Comparison of ENCODE assay signal across 13 cellular contexts in genomic region chr16:67883146-67883871, GRCh38. TPM values are rescaled to one million over a fixed set of nuclear protein-coding genes. Genes with fewer than 3 reads are reported as not detected.
DNase-seq lines count a peak whose midpoint lies in the region; ATAC-seq, FAIRE-seq and TF ChIP-seq lines count a peak whose summit lies in the region.
"Had no signal": no experiment of that assay in that cellular context is flagged by ENCODE, and none has a peak within 500 bp of the region (broad histone marks: within the 10 kb centered on the region; RNA-seq: fewer than 3 reads in every experiment).

No MANE protein-coding gene starts in this region.

- intact Hi-C loops in MCF 10A (cut with micrococcal nuclease) (loop anchor here (1.0 kb wide), 1 partner anchor 45 kb away; no protein-coding TSS in a partner anchor), mammary epithelial cell (cut with micrococcal nuclease) (loop anchor here (1.0 to 5.0 kb wide), 3 partner anchors 45 to 179 kb away; no protein-coding TSS in a partner anchor), right cardiac atrium (cut with DNase I) (loop anchor here (2.0 to 10.0 kb wide), 3 partner anchors 44 to 151 kb away; no protein-coding TSS in a partner anchor), stomach (cut with DNase I; ENCODE audit: low total_unique reads) (loop anchor here (5.0 kb wide), 2 partner anchors 44 to 159 kb away; no protein-coding TSS in a partner anchor), OCI-LY7 (cut with micrococcal nuclease; ENCODE audit: unreplicated experiment) (loop anchor here (1.0 to 5.0 kb wide), 2 partner anchors 45 to 179 kb away; no protein-coding TSS in a partner anchor)

- H3K9me2 ChIP-seq in OCI-LY7 (ENCODE audit: insufficient read depth, low read length) = no peaks in the 10 kb centered on the region

- in situ Hi-C loops in mammary epithelial cell (cut with MboI; ENCODE audit: low sequenced_read_pairs in 2 of 2) = no loop called here

- BruUV-seq in MCF 10A (replicated peaks; lab: Mats Ljungman, UMichigan) = no TSS peak
- BruUV-seq in mammary epithelial cell (replicated peaks; lab: Mats Ljungman, UMichigan) = no TSS peak
- no TSS peak for BruUV-seq in OCI-LY7 (replicated peaks; lab: Mats Ljungman, UMichigan)

- peaks cover 52% of the 10 kb centered on the region for H3K36me3 Mint-ChIP-seq in MCF 10A (ENCODE audit: insufficient read depth, unreplicated experiment)

- TF ChIP-seq EP300 in stomach (IDR thresholded peaks at IDR 0.05) = no peak

- no peak for FAIRE-seq in RCC 7860 (lab: Jason Lieb, UNC)
- FAIRE-seq: pancreas had no signal

- H4K20me1 ChIP-seq in mammary epithelial cell (ENCODE audit: insufficient read depth, low read length) (no peaks in the 10 kb centered on the region), OCI-LY7 (ENCODE audit: insufficient read depth, low read length) (no peaks in the 10 kb centered on the region)

- WGBS in mammary epithelial cell (ENCODE audit: low coverage, missing lambda C conversion rate) = 50% methylated on average over 5 of the region's 6 CpGs
- 73% methylated on average over 6 of the region's 6 CpGs for WGBS in right cardiac atrium
- 58 to 65% (median 63%) methylated on average over 6 of the region's 6 CpGs for WGBS in stomach, 5 donors

- H3K27me3 ChIP-seq in mammary epithelial cell (ENCODE audit: insufficient read depth, low read length) (no peaks in the 10 kb centered on the region), right cardiac atrium (ENCODE audit: control insufficient read depth, insufficient read depth) (no peaks in the 10 kb centered on the region), stomach (no peaks in the 10 kb centered on the region)
- H3K27me3 ChIP-seq: pancreas had no signal

- no peak overlapping the region for H3K4me3 Mint-ChIP-seq in MCF 10A (ENCODE audit: unreplicated experiment)
- H3K4me3 Mint-ChIP-seq: T-helper 1 cell treated with Interleukin-12 subunit alpha and Interleukin-12 subunit beta and Interleukin-4 antibody, amounts not matched to agents 30 μg/mL and 1 μg/mL, for 36 hours had no signal

- CTCF ChIA-PET in MCF 10A (lab: Yijun Ruan, JAX) (interaction anchor here (0.6 to 6.4 kb wide), 32 partner anchors 9 to 732 kb away, joined by 3 to 67 read pairs (median 6); partner anchors contain the start of genes CTRL, EDC4, NUTF2 and PSKH1), mammary epithelial cell (lab: Charles Lee; ENCODE audit: low non-redundant PET) (interaction anchor here (0.6 kb wide), 2 partner anchors 27 to 1395 kb away, joined by 4 to 8 read pairs; no protein-coding TSS in a partner anchor), OCI-LY7 (lab: Charles Lee; ENCODE audit: unreplicated experiment) (interaction anchor here (0.5 to 1.0 kb wide), 6 partner anchors 41 to 157 kb away, joined by 3 to 8 read pairs (median 3); partner anchors contain the start of gene CTRL)

- H3K79me2 ChIP-seq in mammary epithelial cell (ENCODE audit: insufficient read depth, low read length) = no peaks in the 10 kb centered on the region
- no peaks in the 10 kb centered on the region for H3K79me2 ChIP-seq in OCI-LY7 (ENCODE audit: insufficient read depth, low read depth, low read length)

- H3K36me3 ChIP-seq in mammary epithelial cell (ENCODE audit: insufficient read depth, low read length) = peaks cover 17% of the 10 kb centered on the region
- peaks cover 61 to 89% (median 81%) of the 10 kb centered on the region in 4 donors for H3K36me3 ChIP-seq in stomach
- H3K36me3 ChIP-seq in OCI-LY7 (ENCODE audit: insufficient read depth, low read length) = peaks cover 75% of the 10 kb centered on the region

- H3K4me1 Mint-ChIP-seq in MCF 10A (ENCODE audit: insufficient read depth, unreplicated experiment) = peaks cover 17% of the 10 kb centered on the region

- no peaks in the 10 kb centered on the region for H3K9me3 Mint-ChIP-seq in MCF 10A (ENCODE audit: unreplicated experiment)
- H3K9me3 Mint-ChIP-seq: T-helper 1 cell treated with Interleukin-12 subunit alpha and Interleukin-12 subunit beta and Interleukin-4 antibody, amounts not matched to agents 30 μg/mL and 1 μg/mL, for 36 hours had no signal

- H3K4me2 ChIP-seq in mammary epithelial cell (ENCODE audit: insufficient read depth, low read depth, low read length) = no peak overlapping the region
- H3K4me2 ChIP-seq in OCI-LY7 (ENCODE audit: low read length) = no peak overlapping the region
- H3K4me2 ChIP-seq: KMS-11 had no signal

- TF ChIP-seq CTCF in MCF 10A (IDR thresholded peaks at IDR 0.05; ENCODE audit: unreplicated experiment) (no peak), mammary epithelial cell (conservative IDR thresholded peaks at IDR 0.05 in 1 of 2, IDR thresholded peaks at IDR 0.05 in 1 of 2; ENCODE audit: extremely low read depth in 1 of 2, insufficient read depth in 1 of 2, low read depth in 1 of 2, low read length in 2 of 2) (no peak), stomach (IDR thresholded peaks at IDR 0.05) (no peak), OCI-LY7 (conservative IDR thresholded peaks at IDR 0.05; ENCODE audit: low read length) (no peak)

- no peak overlapping the region for H3K9ac ChIP-seq in mammary epithelial cell (ENCODE audit: insufficient read depth, low read length)
- H3K9ac ChIP-seq: KMS-11 had no signal

- H3K4me1 ChIP-seq in mammary epithelial cell (ENCODE audit: insufficient read depth, low read length) (peaks cover 14% of the 10 kb centered on the region), right cardiac atrium (ENCODE audit: control insufficient read depth, insufficient read depth, low read length) (peaks cover 3% of the 10 kb centered on the region), stomach (peaks cover 12 to 27% (median 15%) of the 10 kb centered on the region in 4 donors), OCI-LY7 (ENCODE audit: insufficient read depth, low read length, poor library complexity, severe bottlenecking) (no peaks in the 10 kb centered on the region)
- H3K4me1 ChIP-seq: pancreas had no signal

- H3K4me3 ChIP-seq in mammary epithelial cell (replicated peaks in 1 of 3; ENCODE audit: insufficient read depth in 1 of 3, low read depth in 2 of 3, low read length in 3 of 3) (no peak overlapping the region), right cardiac atrium (ENCODE audit: low read length) (no peak overlapping the region), stomach (no peak overlapping the region), OCI-LY7 (ENCODE audit: low read depth, low read length, poor library complexity, severe bottlenecking) (no peak overlapping the region)
- H3K4me3 ChIP-seq: pancreas had no signal

- H3K27ac ChIP-seq in mammary epithelial cell (ENCODE audit: insufficient read depth, low read depth, low read length) (no peak overlapping the region), right cardiac atrium (ENCODE audit: low read length) (peak overlapping the region; percentile 71), stomach (peak overlapping the region in 3 of 5 donors; percentile 17 to 80 (median 47)), OCI-LY7 (ENCODE audit: low read depth, low read length, poor library complexity, severe bottlenecking) (no peak overlapping the region)
- H3K27ac ChIP-seq: KMS-11, pancreas had no signal

- dilution Hi-C loops in mammary epithelial cell (cut with HindIII; ENCODE audit: low sequenced_read_pairs) = loop anchor here (5.0 to 25.0 kb wide), 2 partner anchors 34 to 329 kb away; no protein-coding TSS in a partner anchor

- H2AFZ ChIP-seq in mammary epithelial cell (ENCODE audit: low read depth, low read length) = no peak overlapping the region
- no peak overlapping the region for H2AFZ ChIP-seq in OCI-LY7 (ENCODE audit: low read length)

- H3K27me3 Mint-ChIP-seq in MCF 10A (ENCODE audit: insufficient read depth, unreplicated experiment) = no peaks in the 10 kb centered on the region

- ATAC-seq in right cardiac atrium = no peak

- DNase-seq in MCF 10A (ENCODE audit: unreplicated experiment) (no peak), mammary epithelial cell (no peak), RCC 7860 (ENCODE audit: low spot score) (peak; percentile 12), right cardiac atrium (peak in 1 of 3 donors; percentile 34), stomach (no peak), NCI-H748 treated with DMSO at 0.1 percent for 48 hours (lab: John Stamatoyannopoulos, UW) (no peak), OCI-LY7 (ENCODE audit: low spot score) (no peak)
- DNase-seq in stimulated activated CD4-positive, alpha-beta T cell treated with anti-CD3 and anti-CD28 coated beads, Interleukin-2, amount 100 ng/mL, for 24 hours = no peak
- DNase-seq: NCI-H2081 treated with DMSO at 0.1 percent for 48 hours; NK-92 treated with Interleukin-12 subunit alpha and Interleukin-12 subunit beta, amount 100 ng/mL, for 24 hours had no signal

- H3K9me3 ChIP-seq in mammary epithelial cell (replicated peaks; ENCODE audit: insufficient read depth, low read length) (no peaks in the 10 kb centered on the region), right cardiac atrium (ENCODE audit: control insufficient read depth, low read length) (no peaks in the 10 kb centered on the region), stomach (no peaks in the 10 kb centered on the region), OCI-LY7 (ENCODE audit: low read length) (no peaks in the 10 kb centered on the region)
- H3K9me3 ChIP-seq: pancreas had no signal

- POLR2A ChIA-PET in MCF 10A (lab: Yijun Ruan, JAX) (interaction anchor here (1.6 to 3.5 kb wide), 4 partner anchors 10 to 39 kb away, joined by 4 to 18 read pairs (median 14); partner anchors contain the start of genes EDC4 and PSKH1), OCI-LY7 (lab: Charles Lee) (interaction anchor here (0.6 kb wide), 1 partner anchor 114 kb away, joined by 3 read pairs; no protein-coding TSS in a partner anchor)

- peak overlapping the region; percentile 72 for H3K27ac Mint-ChIP-seq in MCF 10A (ENCODE audit: low read depth, unreplicated experiment)
- H3K27ac Mint-ChIP-seq: T-helper 1 cell treated with Interleukin-12 subunit alpha and Interleukin-12 subunit beta and Interleukin-4 antibody, amounts not matched to agents 30 μg/mL and 1 μg/mL, for 36 hours had no signal

- TF ChIP-seq POLR2A in stomach (IDR thresholded peaks at IDR 0.05) = no peak

RNA-seq across cellular contexts. Expression of gene NRN1L, which starts 1.4 kb away (rescaled TPM):
- 0.81 TPM in 1 of 2 replicates, not detected in the other for total RNA-seq in MCF 10A (2022)
- under 1 TPM in 1 of 2 donors, not detected in 1; 0.83 TPM for total RNA-seq in mammary epithelial cell
- polyA plus RNA-seq in mammary epithelial cell = not detected
- not detected for polyA minus RNA-seq in mammary epithelial cell
- under 1 TPM in 1 of 4 donors, not detected in 3; 0.53 TPM for total RNA-seq in right cardiac atrium
- 0.41 TPM for polyA plus RNA-seq in right cardiac atrium
- not detected for total RNA-seq in stomach
- 1 to 10 TPM in 2 of 3 donors, not detected in 1; 2.0 to 2.7 TPM for polyA plus RNA-seq in stomach
- total RNA-seq in OCI-LY7 (2014; rRNA removed; shearing (Covaris generic)) = 0.66 and 1.7 TPM in 2 replicates
- 0.80 and 1.2 TPM in 2 replicates for total RNA-seq in OCI-LY7 (2022)

RNA-seq across cellular contexts. Expression of gene PSKH1, which starts 9.7 kb away (rescaled TPM):
- total RNA-seq in MCF 10A (2022) (21.7 and 27.9 TPM in 2 replicates), mammary epithelial cell (10 to 100 TPM; 11.8 to 18.4 TPM), right cardiac atrium (10 to 100 TPM; 23.8 to 31.1 (median 27.0) TPM), stomach (10 to 100 TPM; 17.5 to 93.7 (median 26.1) TPM), OCI-LY7 (2022) (23.8 and 27.1 TPM in 2 replicates)
- polyA plus RNA-seq in mammary epithelial cell (15.3 TPM), right cardiac atrium (26.8 TPM), stomach (10 to 100 TPM; 10.2 to 26.5 (median 13.4) TPM)
- 28.5 TPM for polyA minus RNA-seq in mammary epithelial cell
- 9.7 and 10.4 TPM in 2 replicates for total RNA-seq in OCI-LY7 (2014; rRNA removed; shearing (Covaris generic))

RNA-seq across cellular contexts. Expression of gene EDC4, which starts 10.5 kb away (rescaled TPM):
- total RNA-seq in MCF 10A (2022) (50.9 and 51.3 TPM in 2 replicates), mammary epithelial cell (10 to 100 TPM; 31.5 to 53.9 TPM), right cardiac atrium (10 to 100 TPM; 29.7 to 35.6 (median 31.9) TPM), stomach (100 to 1,000 TPM in 2 of 5 donors, 10 to 100 TPM in 3; 41.5 to 141 (median 58.5) TPM), OCI-LY7 (2022) (86.6 and 100 TPM in 2 replicates)
- polyA plus RNA-seq in mammary epithelial cell (36.5 TPM), right cardiac atrium (21.7 TPM), stomach (10 to 100 TPM; 22.0 to 27.6 (median 22.2) TPM)
- polyA minus RNA-seq in mammary epithelial cell = 143 TPM
- 58.4 and 89.6 TPM in 2 replicates for total RNA-seq in OCI-LY7 (2014; rRNA removed; shearing (Covaris generic))

RNA-seq across cellular contexts. Expression of gene CENPT, which starts 35.8 kb away (rescaled TPM):
- total RNA-seq in MCF 10A (2022) (30.9 and 35.5 TPM in 2 replicates), mammary epithelial cell (10 to 100 TPM; 27.2 to 48.5 TPM), right cardiac atrium (10 to 100 TPM; 24.3 to 29.0 (median 27.4) TPM), stomach (10 to 100 TPM; 27.4 to 80.7 (median 71.0) TPM), OCI-LY7 (2022) (48.9 and 55.4 TPM in 2 replicates)
- polyA plus RNA-seq in mammary epithelial cell (35.6 TPM), right cardiac atrium (26.7 TPM), stomach (10 to 100 TPM; 36.8 to 64.8 (median 48.3) TPM)
- polyA minus RNA-seq in mammary epithelial cell = 25.7 TPM
- total RNA-seq in OCI-LY7 (2014; rRNA removed; shearing (Covaris generic)) = 74.7 and 85.3 TPM in 2 replicates

RNA-seq across cellular contexts. Expression of gene NUTF2, which starts 36.6 kb away (rescaled TPM):
- 133 TPM in 2 replicates for total RNA-seq in MCF 10A (2022)
- 100 to 1,000 TPM; 158 to 198 TPM for total RNA-seq in mammary epithelial cell
- polyA plus RNA-seq in mammary epithelial cell = 452 TPM
- polyA minus RNA-seq in mammary epithelial cell = 283 TPM
- total RNA-seq in right cardiac atrium = 10 to 100 TPM; 66.6 to 80.7 (median 68.2) TPM
- polyA plus RNA-seq in right cardiac atrium = 125 TPM
- 10 to 100 TPM in 4 of 5 donors, 1 to 10 TPM in 1; 9.3 to 64.7 (median 25.7) TPM for total RNA-seq in stomach
- polyA plus RNA-seq in stomach = 100 to 1,000 TPM in 2 of 3 donors, 10 to 100 TPM in 1; 92.0 to 125 (median 112) TPM
- total RNA-seq in OCI-LY7 (2014; rRNA removed; shearing (Covaris generic)) = 168 and 187 TPM in 2 replicates
- total RNA-seq in OCI-LY7 (2022) = 143 and 144 TPM in 2 replicates

Comparison
In these comparisons a context has a peak if more than half of its experiments do, and no peak if none do; other contexts are left out.
1. H3K27ac ChIP-seq: peak in right cardiac atrium (single experiment) and stomach (3 of 5); none in mammary epithelial cell (single experiment) and OCI-LY7 (single experiment).